Comparison of ENCODE assay signal across 9 cellular contexts in the genomic region with DNA sequence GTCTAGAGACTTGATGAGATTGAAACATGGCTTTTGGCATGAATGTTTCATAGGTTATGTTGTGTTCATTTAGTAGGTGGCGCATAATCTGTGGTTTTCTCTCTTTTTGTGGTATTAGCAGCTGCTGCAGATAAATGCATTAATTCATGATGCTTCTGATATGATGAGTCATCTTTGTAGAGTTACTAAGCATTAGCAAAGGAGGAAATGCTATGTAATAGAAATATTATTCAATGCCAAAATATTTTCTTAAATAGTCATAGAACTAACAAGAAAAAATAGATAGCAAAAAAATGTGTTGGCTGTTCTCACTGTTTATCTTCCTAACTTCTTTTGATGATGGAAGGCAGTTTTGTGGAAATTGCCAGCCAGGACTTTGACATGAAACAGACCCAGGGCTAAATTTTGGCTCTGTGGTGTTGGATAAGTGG. TPM values are rescaled to one million over a fixed set of nuclear protein-coding genes. Genes with fewer than 3 reads are reported as not detected.
DNase-seq lines count a peak whose midpoint lies in the region; ATAC-seq, FAIRE-seq and TF ChIP-seq lines count a peak whose summit lies in the region.
"Had no signal": no experiment of that assay in that cellular context is flagged by ENCODE, and none has a peak within 500 bp of the region (broad histone marks: within the 10 kb centered on the region; RNA-seq: fewer than 3 reads in every experiment).

No MANE protein-coding gene starts in this region.

- no peak for ATAC-seq in HG03565 (IDR thresholded peaks at IDR 0.05; ENCODE audit: unreplicated experiment)

- no peaks in the 10 kb centered on the region for H3K79me1 ChIP-seq in H1 (ENCODE audit: low read depth, low read length)

- H3K14ac ChIP-seq in H1 (ENCODE audit: insufficient read length): no peak overlapping the region

- H3K4ac ChIP-seq in H1 (replicated peaks; ENCODE audit: insufficient read length, low read depth, low read length): no peak overlapping the region

- H2AK5ac ChIP-seq in H1 (ENCODE audit: low read depth, low read length): no peak overlapping the region

- peaks cover 12% of the 10 kb centered on the region; the same call in 1 of the 2 replicates for H3K79me2 ChIP-seq in OCI-LY7 (ENCODE audit: insufficient read depth, low read depth, low read length)
- peaks cover 0 to 32% of the 10 kb centered on the region in 2 experiments; a peak in 2 of 4 replicates for H3K79me2 ChIP-seq in H1 (ENCODE audit: control insufficient read depth in 1 of 2, insufficient read depth in 2 of 2, low read length in 2 of 2)

- intact Hi-C loops in OCI-LY7 (cut with micrococcal nuclease; ENCODE audit: unreplicated experiment) (loop anchor here (10.0 kb wide), 1 partner anchor 359 kb away; no protein-coding TSS in a partner anchor), vagina (cut with DNase I) (loop anchor here (10.0 kb wide), 1 partner anchor 319 kb away; a partner anchor contains a TSS)

- no peak for TF ChIP-seq RAD21 in H1 (IDR thresholded peaks at IDR 0.05 in 1 of 2, conservative IDR thresholded peaks at IDR 0.05 in 1 of 2; ENCODE audit: low read depth in 2 of 2, low read length in 2 of 2)

- H2BK15ac ChIP-seq in H1 (ENCODE audit: low read length): no peak overlapping the region

- TF ChIP-seq POLR2A in H1 (IDR thresholded peaks at IDR 0.05; ENCODE audit: control extremely low read depth in 1 of 2, low read depth in 2 of 2, low read length in 2 of 2) (no peak), vagina (IDR thresholded peaks at IDR 0.05) (no peak)

- H3K27me3 ChIP-seq in H1 (replicated peaks in 1 of 4; ENCODE audit: control insufficient read depth in 3 of 4, extremely low read depth in 1 of 4, insufficient read depth in 3 of 4, low read length in 3 of 4): no peaks in the 10 kb centered on the region
- no peaks in the 10 kb centered on the region for H3K27me3 ChIP-seq in vagina

- H3K36me3 ChIP-seq in OCI-LY7 (ENCODE audit: insufficient read depth, low read length) (no peaks in the 10 kb centered on the region; the same call in 1 of the 2 replicates), H1 (ENCODE audit: control insufficient read depth in 2 of 4, insufficient read depth in 4 of 4, low read length in 3 of 4) (no peaks in the 10 kb centered on the region), vagina (no peaks in the 10 kb centered on the region)

- H4K8ac ChIP-seq in H1 (ENCODE audit: extremely low read depth, insufficient read depth, low read length): no peak overlapping the region

- POLR2A ChIA-PET in OCI-LY7 (lab: Charles Lee): no interaction called here
- POLR2A ChIA-PET in H1 (lab: Charles Lee; ENCODE audit: partially characterized antibody): no interaction called here

- H3K18ac ChIP-seq in H1 (ENCODE audit: extremely low read depth, low read length): no peak overlapping the region

- peak overlapping the region; percentile 42 for H3K4me3 ChIP-seq in OCI-LY7 (ENCODE audit: low read depth, low read length, poor library complexity, severe bottlenecking)
- peak overlapping the region in 1 of 4 experiments; percentile 49; a peak in 3 of 8 replicates for H3K4me3 ChIP-seq in H1 (ENCODE audit: extremely low read depth in 1 of 4, insufficient read depth in 2 of 4, low read depth in 3 of 4, low read length in 4 of 4)
- no peak overlapping the region for H3K4me3 ChIP-seq in vagina

- TF ChIP-seq CTCF in OCI-LY7 (conservative IDR thresholded peaks at IDR 0.05; ENCODE audit: low read length) (no peak), H1 (IDR thresholded peaks at IDR 0.05; ENCODE audit: control extremely low read depth in 1 of 3, insufficient read depth in 1 of 3, low read depth in 1 of 3, low read length in 3 of 3) (no peak), vagina (IDR thresholded peaks at IDR 0.05) (no peak)

- no peak overlapping the region for H2BK120ac ChIP-seq in H1 (replicated peaks; ENCODE audit: low read depth, low read length)

- no peak overlapping the region for H2BK12ac ChIP-seq in H1 (ENCODE audit: low read depth, low read length)

- no peak overlapping the region for H4K91ac ChIP-seq in H1 (replicated peaks; ENCODE audit: insufficient read length, low read length)

- H3K9me3 ChIP-seq in OCI-LY7 (ENCODE audit: low read length): no peaks in the 10 kb centered on the region
- no peaks in the 10 kb centered on the region for H3K9me3 ChIP-seq in H1 (ENCODE audit: insufficient read depth in 2 of 2, low read depth in 1 of 2, low read length in 1 of 2)
- H3K9me3 ChIP-seq in vagina: no peaks in the 10 kb centered on the region

- peak overlapping the region; percentile 53 for H3K4me2 ChIP-seq in OCI-LY7 (ENCODE audit: low read length)
- H3K4me2 ChIP-seq in H1 (ENCODE audit: insufficient read depth in 1 of 2, low read depth in 2 of 2, low read length in 2 of 2): peak overlapping the region; percentile 46 to 53

- DNase-seq in DMS53 treated with DMSO at 0.1 percent for 48 hours (lab: John Stamatoyannopoulos, UW; ENCODE audit: unreplicated experiment) (peak; percentile 8), OCI-LY7 (ENCODE audit: low spot score) (no peak), H1 (ENCODE audit: low read depth in 1 of 2, low spot score in 2 of 2) (no peak), non-pigmented ciliary epithelial cell (ENCODE audit: low read depth) (peak; percentile 58), NCI-H82 treated with DMSO at 0.1 percent for 48 hours (lab: John Stamatoyannopoulos, UW; ENCODE audit: unreplicated experiment) (no peak), vagina (ENCODE audit: extremely low spot score in 2 of 2) (no peak), NCI-H748 (lab: John Stamatoyannopoulos, UW; ENCODE audit: unreplicated experiment) (no peak)

- no peak overlapping the region for H2BK5ac ChIP-seq in H1 (ENCODE audit: low read depth, low read length)

- H2BK20ac ChIP-seq in H1 (ENCODE audit: low read length): no peak overlapping the region

- H2AFZ ChIP-seq in OCI-LY7 (ENCODE audit: low read length): no peak overlapping the region
- H2AFZ ChIP-seq in H1 (ENCODE audit: low read length): no peak overlapping the region

- no peak overlapping the region for H3K27ac ChIP-seq in OCI-LY7 (ENCODE audit: low read depth, low read length, poor library complexity, severe bottlenecking)
- no peak overlapping the region for H3K27ac ChIP-seq in H1 (ENCODE audit: low read depth, low read length)
- H3K27ac ChIP-seq in vagina: no peak overlapping the region

- H3K23ac ChIP-seq in H1 (ENCODE audit: insufficient read length): no peak overlapping the region

- no peak overlapping the region for H4K5ac ChIP-seq in H1 (ENCODE audit: insufficient read length, low read depth, low read length)

- no peak for TF ChIP-seq EP300 in H1 (IDR thresholded peaks at IDR 0.05; ENCODE audit: borderline replicate concordance in 1 of 2, low read depth in 2 of 2, low read length in 2 of 2)

- BruUV-seq in OCI-LY7 (replicated peaks; lab: Mats Ljungman, UMichigan): no TSS peak

- H3K56ac ChIP-seq in H1 (replicated peaks; ENCODE audit: insufficient read length, low read depth, low read length): no peak overlapping the region

- FAIRE-seq in H1 (lab: Jason Lieb, UNC): no peak
- FAIRE-seq: TTC549 had no signal

- 82% methylated on average over 1 of the region's 1 CpG; no CpG with 5 or more reads in 1 of the 2 experiments for WGBS in H1 (ENCODE audit: extremely low coverage in 1 of 2, insufficient coverage in 1 of 2, insufficient read length in 1 of 2, insufficient replicate concordance in 2 of 2, low coverage in 1 of 2, low lambda C conversion rate in 2 of 2, missing lambda C conversion rate in 1 of 2), 2 experiments

- CTCF ChIA-PET in OCI-LY7 (lab: Charles Lee; ENCODE audit: unreplicated experiment): no interaction called here
- CTCF ChIA-PET in H1 (lab: Charles Lee; ENCODE audit: partially characterized antibody): no interaction called here

- H3K9me2 ChIP-seq in OCI-LY7 (ENCODE audit: insufficient read depth, low read length): no peaks in the 10 kb centered on the region

- H3K4me1 ChIP-seq in OCI-LY7 (ENCODE audit: insufficient read depth, low read length, poor library complexity, severe bottlenecking): peaks cover 9% of the 10 kb centered on the region
- peaks cover 0 to 2% (median 0%) of the 10 kb centered on the region in 4 experiments; a peak in 2 of 7 replicates for H3K4me1 ChIP-seq in H1 (replicated peaks in 1 of 4; ENCODE audit: control insufficient read depth in 3 of 4, insufficient read depth in 4 of 4, low read length in 3 of 4)
- peaks cover 12% of the 10 kb centered on the region for H3K4me1 ChIP-seq in vagina

- 0 out of 2 replicates have a peak, but pooled peaks cover 3% of the 10 kb centered on the region for H3K23me2 ChIP-seq in H1 (ENCODE audit: low read depth, low read length)

- H4K20me1 ChIP-seq in OCI-LY7 (ENCODE audit: insufficient read depth, low read length): peaks cover 4% of the 10 kb centered on the region; the same call in 1 of the 2 replicates
- H4K20me1 ChIP-seq in H1 (replicated peaks in 1 of 2; ENCODE audit: control insufficient read depth in 1 of 2, insufficient read depth in 2 of 2, low read length in 2 of 2): no peaks in the 10 kb centered on the region

- H3K9ac ChIP-seq in H1 (replicated peaks in 1 of 4; ENCODE audit: extremely low read depth in 1 of 4, low read depth in 3 of 4, low read length in 3 of 4): no peak overlapping the region

TF ChIP-seq in H1, 55 proteins besides CTCF, POLR2A, EP300 and RAD21 (continues in another document):
- TF ChIP-seq RNF2 (IDR thresholded peaks at IDR 0.05; ENCODE audit: borderline replicate concordance, low read depth, low read length, missing control alignments, poor library complexity, severe bottlenecking) (no peak), PHF8 (conservative IDR thresholded peaks at IDR 0.05; ENCODE audit: low read depth, low read length) (no peak), BACH1 (IDR thresholded peaks at IDR 0.05; ENCODE audit: low read length) (no peak), FOSL1 (IDR thresholded peaks at IDR 0.05; ENCODE audit: insufficient read depth, low read depth, low read length) (no peak), NANOG (IDR thresholded peaks at IDR 0.05; ENCODE audit: insufficient read depth, low read depth, low read length, poor library complexity, severe bottlenecking) (no peak), SP4 (IDR thresholded peaks at IDR 0.05; ENCODE audit: low read length) (no peak), JUND (IDR thresholded peaks at IDR 0.05; ENCODE audit: low read length) (no peak), SIX5 (IDR thresholded peaks at IDR 0.05; ENCODE audit: low read depth, low read length) (no peak)

RNA-seq across cellular contexts. Expression of a gene that starts 3.6 kb away (rescaled TPM):
- 6.7 and 8.6 TPM in 2 replicates for total RNA-seq in OCI-LY7 (2014; rRNA removed; shearing (Covaris generic))
- total RNA-seq in OCI-LY7 (2022) (7.3 and 7.4 TPM in 2 replicates), vagina (9.1 TPM)
- 6.1 and 6.7 TPM in 2 replicates for total RNA-seq in H1 (2021; fragmentation: NEBNext Ultra II Directional; extraction: Animal tissue kit (Norgen Biotek cat#: 25700))
- 3.0 and 4.0 TPM in 2 replicates for polyA plus RNA-seq in H1 (2011; rRNA removed)
- polyA plus RNA-seq in H1 (2011; cell fraction: cytosol; rRNA removed): 3.9 TPM
- polyA plus RNA-seq in H1 (2011; cell fraction: nucleus; rRNA removed): 2.2 TPM
- 2.0 to 3.0 TPM (median 2.6 TPM) in 4 replicates for polyA plus RNA-seq in H1 (2012, experiment 1 of 2)
- 0.93 TPM for polyA plus RNA-seq in H1 (2012, experiment 2 of 2)
- polyA plus RNA-seq in H1 (2013, experiment 1 of 2): 4.5 TPM
- polyA plus RNA-seq in H1 (2013, experiment 2 of 2): 4.2 TPM
- 12.5 and 13.4 TPM in 2 replicates for polyA minus RNA-seq in H1 (2011; rRNA and poly(A)+ RNA removed)
- 6.3 TPM for polyA minus RNA-seq in H1 (2011; cell fraction: cytosol; rRNA and poly(A)+ RNA removed)
- polyA minus RNA-seq in H1 (2011; cell fraction: nucleus; rRNA and poly(A)+ RNA removed): 12.8 TPM

Comparison
In these comparisons a context has a peak if more than half of its experiments do, and no peak if none do; other contexts are left out.
1. DNase-seq: peak in DMS53 treated with DMSO at 0.1 percent for 48 hours (single experiment) and non-pigmented ciliary epithelial cell (single experiment); none in OCI-LY7 (single experiment), H1 (0 of 2), NCI-H82 treated with DMSO at 0.1 percent for 48 hours (single experiment), vagina (0 of 2) and NCI-H748 (single experiment).